ENCODE assay signal across 8 cellular contexts in the genomic region with DNA sequence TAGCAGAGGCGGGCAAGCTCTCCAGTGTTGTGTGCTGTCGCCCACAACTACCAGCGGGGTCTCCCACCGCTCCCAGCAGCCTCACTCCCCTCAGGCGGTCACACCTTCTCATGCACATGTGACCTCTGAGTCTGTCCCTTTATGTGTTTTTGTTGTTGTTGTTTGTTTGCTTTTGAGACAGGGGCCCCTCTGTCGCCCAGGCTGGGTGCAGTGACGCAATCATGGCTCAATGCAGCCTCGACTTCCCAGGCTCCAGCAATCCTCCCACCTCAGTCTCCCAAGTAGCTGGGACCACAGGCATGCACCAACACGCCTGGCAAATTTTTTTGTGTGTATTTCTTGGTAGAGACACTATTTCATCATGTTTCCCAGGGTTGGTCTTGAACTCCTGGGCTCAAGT. TPM values are rescaled to one million over a fixed set of nuclear protein-coding genes. Genes with fewer than 3 reads are reported as not detected.
DNase-seq lines count a peak whose midpoint lies in the region; ATAC-seq and TF ChIP-seq lines count a peak whose summit lies in the region.

No MANE protein-coding gene starts in this region.

- H3K4me1 ChIP-seq in IMR-90 (ENCODE audit: control insufficient read depth, insufficient read depth, low read length) (peaks cover 6% of the 10 kb centered on the region), muscle layer of duodenum (ENCODE audit: control insufficient read depth in 1 of 2, insufficient read depth in 2 of 2, low read length in 2 of 2) (peaks cover 10 to 33% of the 10 kb centered on the region in 2 donors)

- dilution Hi-C loops in IMR-90 (cut with HindIII; ENCODE audit: low sequenced_read_pairs, unreplicated experiment), result no loop called here

- POLR2A ChIA-PET in IMR-90 (lab: Charles Lee; ENCODE audit: unreplicated experiment) (no interaction called here), MCF 10A (lab: Yijun Ruan, JAX) (interaction anchor here (0.6 to 3.0 kb wide), 4 partner anchors 16 to 761 kb away, joined by 3 to 17 read pairs (median 9); partner anchors contain the start of genes ATP5MF and ZNF394)

- H3K9me3 ChIP-seq in IMR-90 (ENCODE audit: control insufficient read depth, insufficient read depth, low read length) (no peaks in the 10 kb centered on the region), muscle layer of duodenum (ENCODE audit: control insufficient read depth in 1 of 2, low read length in 2 of 2) (no peaks in the 10 kb centered on the region)

- peak overlapping the region; percentile 76; the same call in 1 of the 2 replicates for H3K9ac ChIP-seq in IMR-90 (ENCODE audit: low read depth, low read length)

- WGBS in IMR-90 (ENCODE audit: extremely low coverage in 2 of 2, insufficient read length in 1 of 2), 2 experiments, result no CpG with 5 or more reads among the region's 9 CpGs

- ATAC-seq in IMR-90 (ENCODE audit: low read depth) (no peak), HG03159 (IDR thresholded peaks at IDR 0.05; ENCODE audit: unreplicated experiment) (no peak), left lobe of liver (no peak)

- intact Hi-C loops in IMR-90 (cut with micrococcal nuclease), result no loop called here
- intact Hi-C loops in MCF 10A (cut with micrococcal nuclease), result no loop called here

- H3K9me3 Mint-ChIP-seq in MCF 10A (ENCODE audit: unreplicated experiment), result no peaks in the 10 kb centered on the region

- H2BK5ac ChIP-seq in IMR-90 (ENCODE audit: low read depth, low read length, poor library complexity, severe bottlenecking), result peak overlapping the region; percentile 3

- H3K79me1 ChIP-seq in IMR-90 (ENCODE audit: low read depth in 1 of 2, low read length in 2 of 2), result peaks cover 29 to 60% of the 10 kb centered on the region in 2 experiments

- H3K27ac Mint-ChIP-seq in MCF 10A (ENCODE audit: low read depth, unreplicated experiment), result peak overlapping the region; percentile 97

- H2AK5ac ChIP-seq in IMR-90 (ENCODE audit: low read depth, low read length), result no peak overlapping the region

- H3K27ac ChIP-seq in IMR-90 (ENCODE audit: insufficient read depth, low read length), result peak overlapping the region; percentile 47; the same call in 1 of the 2 replicates
- no peak overlapping the region for H3K27ac ChIP-seq in muscle layer of duodenum (ENCODE audit: low read length)

- H3K4ac ChIP-seq in IMR-90 (ENCODE audit: low read depth, low read length), result peak overlapping the region; percentile 20; the same call in 1 of the 2 replicates

- peak overlapping the region; percentile 89 for H3K4me2 ChIP-seq in IMR-90 (ENCODE audit: low read depth, low read length)

- TF ChIP-seq RAD21 in IMR-90 (IDR thresholded peaks at IDR 0.05; ENCODE audit: low read length), result no peak

- H4K91ac ChIP-seq in IMR-90 (ENCODE audit: insufficient read depth, low read depth, low read length), result no peak overlapping the region

- no peak overlapping the region for H2AFZ ChIP-seq in IMR-90 (replicated peaks; ENCODE audit: low read length, poor library complexity)

- peaks cover 46% of the 10 kb centered on the region for H3K36me3 Mint-ChIP-seq in MCF 10A (ENCODE audit: insufficient read depth, unreplicated experiment)

- TF ChIP-seq CTCF in AG09309 (IDR thresholded peaks at IDR 0.05; ENCODE audit: control insufficient read depth, insufficient read depth, low read depth, low read length, missing control alignments) (no peak), IMR-90 (conservative IDR thresholded peaks at IDR 0.05; ENCODE audit: low read depth, low read length) (no peak), MCF 10A (IDR thresholded peaks at IDR 0.05; ENCODE audit: unreplicated experiment) (no peak)

- H3K27me3 Mint-ChIP-seq in MCF 10A (ENCODE audit: insufficient read depth, unreplicated experiment), result no peaks in the 10 kb centered on the region

- H3K14ac ChIP-seq in IMR-90 (replicated peaks; ENCODE audit: low read depth, low read length), result peak overlapping the region; percentile 34; the same call in 1 of the 2 replicates

- H2BK120ac ChIP-seq in IMR-90 (ENCODE audit: low read depth, low read length), result no peak overlapping the region

- no peak overlapping the region for H4K5ac ChIP-seq in IMR-90 (ENCODE audit: low read depth, low read length)

- peak overlapping the region; percentile 63; the same call in 1 of the 2 replicates for H3K23ac ChIP-seq in IMR-90 (ENCODE audit: low read depth, low read length)

- CTCF ChIA-PET in IMR-90 (lab: Yijun Ruan, JAX), result no interaction called here
- CTCF ChIA-PET in MCF 10A (lab: Yijun Ruan, JAX), result interaction anchor here (0.6 to 0.7 kb wide), 2 partner anchors 24 kb away, joined by 3 to 4 read pairs; no protein-coding TSS in a partner anchor

- peak overlapping the region; percentile 94 for H3K4me3 Mint-ChIP-seq in MCF 10A (ENCODE audit: unreplicated experiment)

- no peak overlapping the region for H3K56ac ChIP-seq in IMR-90 (ENCODE audit: extremely low read depth, insufficient read depth, low read length)

- H3K4me3 ChIP-seq in AG09309 (ENCODE audit: control insufficient read depth, low read depth, low read length), result peak overlapping the region; percentile 99
- H3K4me3 ChIP-seq in IMR-90 (ENCODE audit: insufficient read depth, low read depth, low read length), result peak overlapping the region; percentile 85
- peak overlapping the region; percentile 78 to 97 for H3K4me3 ChIP-seq in muscle layer of duodenum (ENCODE audit: low read depth in 1 of 2, low read length in 2 of 2)

- no peaks in the 10 kb centered on the region for H3K27me3 ChIP-seq in IMR-90 (ENCODE audit: control insufficient read depth, insufficient read depth, low read length)
- H3K27me3 ChIP-seq in muscle layer of duodenum (ENCODE audit: low read depth, low read length), result no peaks in the 10 kb centered on the region

- H2BK15ac ChIP-seq in IMR-90 (ENCODE audit: low read depth, low read length), result no peak overlapping the region

- BruUV-seq in IMR-90 (replicated peaks; lab: Mats Ljungman, UMichigan) (no TSS peak), MCF 10A (replicated peaks; lab: Mats Ljungman, UMichigan) (no TSS peak)

- peak overlapping the region in 1 of 2 experiments; percentile 10; a peak in 1 of 4 replicates for H4K8ac ChIP-seq in IMR-90 (ENCODE audit: low read depth in 2 of 2, low read length in 2 of 2)

- H2AK9ac ChIP-seq in IMR-90 (replicated peaks; ENCODE audit: low read depth, low read length, poor library complexity), result peak overlapping the region; percentile 19

- TF ChIP-seq POLR2A in IMR-90 (IDR thresholded peaks at IDR 0.05; ENCODE audit: low read depth, low read length), result no peak

- peaks cover 16% of the 10 kb centered on the region for H4K20me1 ChIP-seq in IMR-90 (ENCODE audit: insufficient read depth, low read length)

- 0 out of 2 replicates have a peak, but pooled peaks cover 10% of the 10 kb centered on the region for H3K9me1 ChIP-seq in IMR-90 (ENCODE audit: insufficient read depth, low read length)

- H3K36me3 ChIP-seq in IMR-90 (ENCODE audit: control insufficient read depth, insufficient read depth, low read length) (peaks cover 14% of the 10 kb centered on the region), muscle layer of duodenum (ENCODE audit: control insufficient read depth in 1 of 2, insufficient read depth in 2 of 2, low read length in 2 of 2) (peaks cover 5 to 9% of the 10 kb centered on the region in 2 donors)

- DNase-seq in AG09309 (ENCODE audit: low read depth) (peak; percentile 24), IMR-90 (peak; percentile 18), MCF 10A (ENCODE audit: unreplicated experiment) (peak; percentile 22), NCI-H345 (lab: John Stamatoyannopoulos, UW) (no peak), left lobe of liver (ENCODE audit: low spot score) (no peak), NCI-H2029 (lab: John Stamatoyannopoulos, UW) (no peak)

- no peak overlapping the region for H3K18ac ChIP-seq in IMR-90 (ENCODE audit: low read depth, low read length)

- H3K4me1 Mint-ChIP-seq in MCF 10A (ENCODE audit: insufficient read depth, unreplicated experiment), result peaks cover 5% of the 10 kb centered on the region

- H2BK20ac ChIP-seq in IMR-90 (ENCODE audit: low read depth, low read length), result no peak overlapping the region

- in situ Hi-C loops in IMR-90 (cut with MboI; ENCODE audit: low sequenced_read_pairs), result no loop called here

TF ChIP-seq in IMR-90, 13 proteins besides CTCF, POLR2A, EP300 and RAD21:
- no peak for TF ChIP-seq MXI1 (IDR thresholded peaks at IDR 0.05; ENCODE audit: borderline replicate concordance, low read depth, low read length)
- peak; percentile 81 for TF ChIP-seq CEBPB (IDR thresholded peaks at IDR 0.05; ENCODE audit: low read depth, low read length)

RNA-seq across cellular contexts. Expression of gene CPSF4, which starts 1.5 kb away (rescaled TPM):
- total RNA-seq in IMR-90 (2012; rRNA removed), result 23.8 and 23.9 TPM in 2 replicates
- 38.5 and 44.9 TPM in 2 replicates for polyA plus RNA-seq in IMR-90 (2012; rRNA removed)
- polyA plus RNA-seq in IMR-90 (2012; cell fraction: cytosol; rRNA removed), result 16.1 and 26.6 TPM in 2 replicates
- polyA plus RNA-seq in IMR-90 (2012; cell fraction: nucleus; rRNA removed; ENCODE audit: low replicate concordance), result 158 and 162 TPM in 2 replicates
- 49.5 and 62.6 TPM in 2 replicates for total RNA-seq in MCF 10A (2022)
- 14.4 TPM for total RNA-seq in left lobe of liver

RNA-seq across cellular contexts. Expression of gene PTCD1, which starts 1.6 kb away (rescaled TPM):
- total RNA-seq in IMR-90 (2012; rRNA removed), result 2.2 and 2.8 TPM in 2 replicates
- 4.0 and 4.7 TPM in 2 replicates for polyA plus RNA-seq in IMR-90 (2012; rRNA removed)
- polyA plus RNA-seq in IMR-90 (2012; cell fraction: cytosol; rRNA removed), result 1.9 and 3.5 TPM in 2 replicates
- polyA plus RNA-seq in IMR-90 (2012; cell fraction: nucleus; rRNA removed; ENCODE audit: low replicate concordance), result 9.5 and 11.6 TPM in 2 replicates
- 4.9 and 8.6 TPM in 2 replicates for total RNA-seq in MCF 10A (2022)
- total RNA-seq in left lobe of liver, result 2.3 TPM

RNA-seq across cellular contexts. Expression of gene ATP5MF, which starts 25.8 kb away (rescaled TPM):
- total RNA-seq in IMR-90 (2012; rRNA removed), result 559 and 1,184 TPM in 2 replicates
- 1,472 and 2,029 TPM in 2 replicates for polyA plus RNA-seq in IMR-90 (2012; rRNA removed)
- 123 and 4,682 TPM in 2 replicates for polyA plus RNA-seq in IMR-90 (2012; cell fraction: cytosol; rRNA removed)
- 713 and 1,201 TPM in 2 replicates for polyA plus RNA-seq in IMR-90 (2012; cell fraction: nucleus; rRNA removed; ENCODE audit: low replicate concordance)
- total RNA-seq in MCF 10A (2022), result 417 and 442 TPM in 2 replicates
- 130 TPM for total RNA-seq in left lobe of liver

RNA-seq across cellular contexts. Expression of gene BUD31, which starts 31.4 kb away (rescaled TPM):
- 72.6 and 111 TPM in 2 replicates for total RNA-seq in IMR-90 (2012; rRNA removed)
- 94.2 and 97.2 TPM in 2 replicates for polyA plus RNA-seq in IMR-90 (2012; rRNA removed)
- polyA plus RNA-seq in IMR-90 (2012; cell fraction: cytosol; rRNA removed), result 45.7 and 87.3 TPM in 2 replicates
- polyA plus RNA-seq in IMR-90 (2012; cell fraction: nucleus; rRNA removed; ENCODE audit: low replicate concordance), result 26.6 and 74.7 TPM in 2 replicates
- total RNA-seq in MCF 10A (2022), result 224 and 262 TPM in 2 replicates
- 25.8 TPM for total RNA-seq in left lobe of liver

RNA-seq across cellular contexts. Expression of gene PDAP1, which starts 31.8 kb away (rescaled TPM):
- total RNA-seq in IMR-90 (2012; rRNA removed) (40.3 and 124 TPM in 2 replicates), MCF 10A (2022) (155 and 200 TPM in 2 replicates), left lobe of liver (32.7 TPM)
- polyA plus RNA-seq in IMR-90 (2012; rRNA removed), result 123 and 193 TPM in 2 replicates
- 86.2 and 146 TPM in 2 replicates for polyA plus RNA-seq in IMR-90 (2012; cell fraction: cytosol; rRNA removed)
- 22.9 and 59.0 TPM in 2 replicates for polyA plus RNA-seq in IMR-90 (2012; cell fraction: nucleus; rRNA removed; ENCODE audit: low replicate concordance)

Comparison
In these comparisons a context has a peak if more than half of its experiments do, and no peak if none do; other contexts are left out.
1. DNase-seq: peak in AG09309 (single experiment), IMR-90 (single experiment) and MCF 10A (single experiment); none in NCI-H345 (single experiment), left lobe of liver (single experiment) and NCI-H2029 (single experiment).
2. Peak in every context shown above with its lines, with median percentiles within 50 percentile points of each other: H3K4me3 ChIP-seq.